Comparison of ENCODE assay signal across 8 cellular contexts in the genomic region with DNA sequence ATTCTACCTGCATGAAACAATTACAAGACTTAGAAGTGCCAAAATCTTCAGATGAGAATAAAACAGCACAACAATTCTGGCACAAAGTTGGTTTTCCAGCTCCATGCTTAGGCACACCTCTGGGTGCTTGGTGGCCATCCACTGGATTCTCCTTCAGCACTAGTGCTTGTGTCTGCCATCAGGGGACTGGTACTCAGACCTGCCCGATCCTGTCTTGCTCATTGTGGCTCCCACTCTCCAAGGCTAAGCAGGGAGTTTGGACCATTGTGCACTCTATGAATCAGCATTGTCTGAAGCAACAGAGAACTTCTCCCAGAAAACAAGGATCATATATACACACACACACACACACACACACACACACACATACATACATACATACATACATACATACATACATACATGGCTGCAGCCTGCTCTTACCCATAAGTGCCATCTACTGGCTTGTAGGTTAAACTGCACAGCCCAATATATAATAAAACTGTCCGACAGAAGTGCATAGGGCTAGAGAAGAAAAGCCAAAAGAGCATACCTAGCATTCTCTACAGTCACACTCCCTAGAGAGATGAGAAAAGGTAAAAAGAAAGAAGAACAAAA.
DNase-seq lines count a peak whose midpoint lies in the region; ATAC-seq and TF ChIP-seq lines count a peak whose summit lies in the region.

No MANE protein-coding gene starts in this region.

- H3K27ac Mint-ChIP-seq in T-helper 2 cell treated with Interferon-gamma antibody and Interleukin-4, amounts not matched to agents 5 μg/mL and 100 μg/mL, for 36 hours: no peak overlapping the region

- no peak overlapping the region for H3K4me3 Mint-ChIP-seq in T-helper 2 cell treated with Interferon-gamma antibody and Interleukin-4, amounts not matched to agents 5 μg/mL and 100 μg/mL, for 36 hours

- 46 to 67% (median 53%) methylated on average over 2 of the region's 2 CpGs for WGBS in adrenal gland, 4 donors

- H3K9me3 Mint-ChIP-seq in T-helper 2 cell treated with Interferon-gamma antibody and Interleukin-4, amounts not matched to agents 5 μg/mL and 100 μg/mL, for 36 hours: no peaks in the 10 kb centered on the region

- no peaks in the 10 kb centered on the region for H3K4me1 Mint-ChIP-seq in T-helper 2 cell treated with Interferon-gamma antibody and Interleukin-4, amounts not matched to agents 5 μg/mL and 100 μg/mL, for 36 hours (ENCODE audit: low read depth)

- H3K27me3 ChIP-seq in A673 (replicated peaks; ENCODE audit: insufficient read depth, low read depth, low read length, poor library complexity): no peaks in the 10 kb centered on the region
- no peaks in the 10 kb centered on the region for H3K27me3 ChIP-seq in adrenal gland
- no peaks in the 10 kb centered on the region for H3K27me3 ChIP-seq in lower lobe of right lung (ENCODE audit: low read depth)

- no peaks in the 10 kb centered on the region for H3K36me3 ChIP-seq in A673 (ENCODE audit: insufficient read depth, low read length, poor library complexity, severe bottlenecking)
- no peaks in the 10 kb centered on the region for H3K36me3 ChIP-seq in adrenal gland (replicated peaks in 1 of 2)
- H3K36me3 ChIP-seq in lower lobe of right lung: no peaks in the 10 kb centered on the region

- ATAC-seq in HG02763 (IDR thresholded peaks at IDR 0.05; ENCODE audit: unreplicated experiment) (peak; percentile 81), lower lobe of right lung (peak; percentile 46 to 53)

- POLR2A ChIA-PET in A673 (lab: Charles Lee; ENCODE audit: low non-redundant PET): interaction anchor here (0.6 kb wide), 1 partner anchor 374 kb away, joined by 3 read pairs; no protein-coding TSS in a partner anchor

- H3K4me1 ChIP-seq in A673 (ENCODE audit: insufficient read depth, low read length, poor library complexity, severe bottlenecking): no peaks in the 10 kb centered on the region
- H3K4me1 ChIP-seq in adrenal gland (replicated peaks in 1 of 2): no peaks in the 10 kb centered on the region
- H3K4me1 ChIP-seq in lower lobe of right lung: no peaks in the 10 kb centered on the region

- intact Hi-C loops in A673 (cut with micrococcal nuclease; ENCODE audit: unreplicated experiment): loop anchor here (5.0 kb wide), 4 partner anchors 225 to 820 kb away; a partner anchor contains a TSS
- intact Hi-C loops in adrenal gland (cut with DNase I): no loop called here
- intact Hi-C loops in lower lobe of right lung (cut with DNase I): loop anchor here (10.0 kb wide), 1 partner anchor 552 kb away; a partner anchor contains a TSS

- in situ Hi-C loops in GM13976 (cut with MboI; ENCODE audit: low sequenced_read_pairs, unreplicated experiment): loop anchor here (25.0 kb wide), 2 partner anchors 555 to 805 kb away; a partner anchor contains a TSS

- DNase-seq in A673 (ENCODE audit: low spot score) (peak; percentile 46), GM13976 (ENCODE audit: low spot score) (no peak), NCI-H1105 (lab: John Stamatoyannopoulos, UW) (peak; percentile 13), adrenal gland (peak in 1 of 7 donors; percentile 4), lower lobe of right lung (no peak), GM19240 (ENCODE audit: insufficient read length, low spot score) (no peak)
- DNase-seq in T-helper 2 cell treated with Interferon-gamma antibody and Interleukin-4, amounts not matched to agents 5 μg/mL and 100 μg/mL, for 36 hours (ENCODE audit: low spot score): no peak

- peak; percentile 67 for TF ChIP-seq CTCF in A673 (conservative IDR thresholded peaks at IDR 0.05; ENCODE audit: low read depth, low read length)
- peak; percentile 69 for TF ChIP-seq CTCF in GM13976 (IDR thresholded peaks at IDR 0.05; ENCODE audit: borderline replicate concordance, control extremely low read depth, extremely low read depth, insufficient read depth, missing control alignments)
- peak; percentile 17 to 78 (median 55) for TF ChIP-seq CTCF in adrenal gland (IDR thresholded peaks at IDR 0.05)
- TF ChIP-seq CTCF in lower lobe of right lung (IDR thresholded peaks at IDR 0.05): peak; percentile 41

- CTCF ChIA-PET in A673 (lab: Charles Lee): no interaction called here

- H3K27ac ChIP-seq in A673 (ENCODE audit: low read depth, low read length, poor library complexity, severe bottlenecking) (no peak overlapping the region), adrenal gland (no peak overlapping the region), lower lobe of right lung (no peak overlapping the region)

- TF ChIP-seq POLR2A in adrenal gland (IDR thresholded peaks at IDR 0.05): no peak

- H3K4me3 ChIP-seq in A673 (ENCODE audit: low read depth, low read length, poor library complexity, severe bottlenecking) (no peak overlapping the region), adrenal gland (no peak overlapping the region), lower lobe of right lung (no peak overlapping the region)

- H3K36me3 Mint-ChIP-seq in T-helper 2 cell treated with Interferon-gamma antibody and Interleukin-4, amounts not matched to agents 5 μg/mL and 100 μg/mL, for 36 hours (ENCODE audit: low read depth): no peaks in the 10 kb centered on the region

- BruUV-seq in A673 (replicated peaks; lab: Mats Ljungman, UMichigan): no TSS peak

- H3K9me3 ChIP-seq in A673 (ENCODE audit: low read depth, low read length, poor library complexity, severe bottlenecking) (no peaks in the 10 kb centered on the region), adrenal gland (replicated peaks in 1 of 3) (no peaks in the 10 kb centered on the region), lower lobe of right lung (no peaks in the 10 kb centered on the region)

- no peaks in the 10 kb centered on the region for H3K27me3 Mint-ChIP-seq in T-helper 2 cell treated with Interferon-gamma antibody and Interleukin-4, amounts not matched to agents 5 μg/mL and 100 μg/mL, for 36 hours (ENCODE audit: low read depth)

Comparison
In these comparisons a context has a peak if more than half of its experiments do, and no peak if none do; other contexts are left out.
1. DNase-seq: peak in A673 (single experiment) and NCI-H1105 (single experiment); none in GM13976 (single experiment), lower lobe of right lung (single experiment), GM19240 (single experiment) and T-helper 2 cell treated with Interferon-gamma antibody and Interleukin-4, amounts not matched to agents 5 μg/mL and 100 μg/mL, for 36 hours (single experiment).
2. intact Hi-C loops: an anchor here in A673 (5.0 kb wide) and lower lobe of right lung (10.0 kb wide); none called in adrenal gland.
3. Peak in every context shown above with its lines, with median percentiles within 50 percentile points of each other: CTCF ChIP-seq.